In the genomic region with DNA sequence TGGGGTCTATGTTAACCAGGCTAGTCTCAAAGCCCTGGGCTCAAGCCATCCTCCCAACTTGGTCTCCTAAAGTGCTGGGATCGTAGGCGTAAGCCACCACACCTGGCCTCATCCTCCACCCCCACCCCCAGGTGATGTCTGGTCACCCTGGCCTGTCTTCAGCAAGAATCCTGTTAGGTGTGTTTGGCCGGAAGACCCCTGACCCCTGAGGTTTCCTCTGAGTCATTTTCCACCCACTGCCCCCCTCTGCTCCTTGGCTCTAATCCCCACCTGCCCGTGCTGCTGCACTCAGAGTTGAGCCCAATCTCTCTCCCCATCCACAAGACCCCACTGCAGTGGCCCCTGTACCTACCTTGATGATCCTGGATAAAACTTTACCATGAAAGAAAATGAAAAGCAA, we compare ENCODE assay signal across 1 cellular context.
TF ChIP-seq lines count a peak whose summit lies in the region.

No MANE protein-coding gene starts in this region.

TF ChIP-seq in endothelial cell of umbilical vein, 7 proteins besides CTCF, POLR2A, EP300 and RAD21:
- TF ChIP-seq MYC (IDR thresholded peaks at IDR 0.05; ENCODE audit: low read depth, low read length) (no peak), POLR2AphosphoS5 (IDR thresholded peaks at IDR 0.05; ENCODE audit: insufficient read depth, low read depth, low read length) (peak; percentile 6), GATA2 (IDR thresholded peaks at IDR 0.05; ENCODE audit: insufficient read depth, insufficient read length, low read depth, low read length) (no peak), EZH2 (IDR thresholded peaks at IDR 0.05; ENCODE audit: borderline replicate concordance, low read depth, low read length, severe bottlenecking) (no peak)
